In the genomic region with DNA sequence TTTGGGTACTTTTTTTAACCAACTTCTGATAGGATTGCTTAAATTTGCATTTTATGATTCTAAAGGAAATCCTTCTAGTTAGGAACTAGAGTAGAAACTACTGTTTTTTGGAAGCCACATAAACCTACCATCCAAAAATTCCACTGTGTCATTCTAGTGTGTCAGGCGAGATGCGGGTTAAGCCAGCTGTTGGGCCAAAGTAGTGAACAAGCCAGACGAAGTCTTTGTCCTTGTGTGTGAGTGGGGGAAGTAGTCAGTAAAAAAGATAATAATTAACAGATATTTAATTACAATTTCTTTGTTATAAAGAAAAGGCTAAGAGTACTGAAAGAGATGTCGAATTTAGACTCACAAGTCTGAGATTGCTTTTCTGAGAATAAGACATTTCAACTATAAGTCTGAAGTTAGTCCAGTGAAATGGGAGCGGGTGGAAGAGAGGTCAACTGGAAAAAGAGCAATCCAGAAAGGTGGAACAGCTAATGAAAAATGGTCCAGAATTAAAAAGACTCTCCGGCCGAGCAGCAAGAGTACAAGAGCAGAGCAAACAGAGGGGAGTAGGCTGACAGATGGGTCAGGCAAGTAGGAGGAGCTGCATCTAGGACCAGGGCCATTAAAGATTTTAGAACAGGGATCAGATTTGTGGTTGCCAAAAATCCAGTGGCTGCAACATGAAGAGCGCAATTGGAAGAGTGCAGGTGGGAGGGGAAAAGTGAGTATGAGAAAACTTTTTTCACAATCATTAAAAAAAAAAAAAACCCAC, we compare ENCODE assay signal across 9 cellular contexts. TPM values are rescaled to one million over a fixed set of nuclear protein-coding genes. Genes with fewer than 3 reads are reported as not detected.
A peak's percentile ranks its signal among the peaks of the same experiment; 100 is the strongest.
DNase-seq lines count a peak whose midpoint lies in the region; ATAC-seq and TF ChIP-seq lines count a peak whose summit lies in the region.
"Had no signal": no experiment of that assay in that cellular context is flagged by ENCODE, and none has a peak within 500 bp of the region (broad histone marks: within the 10 kb centered on the region; RNA-seq: fewer than 3 reads in every experiment).

No MANE protein-coding gene starts in this region.

- H2AK5ac ChIP-seq in mesenchymal stem cell (ENCODE audit: low read length, severe bottlenecking), result no peak overlapping the region

- no peak overlapping the region for H3K4me2 ChIP-seq in mesenchymal stem cell (ENCODE audit: low read length, poor library complexity, severe bottlenecking)

- H3K9me3 Mint-ChIP-seq in activated naive CD8-positive, alpha-beta T cell treated with anti-CD3 and anti-CD28 coated beads, Interleukin-2, amount 50 U/mL, for 24 hours, result no peaks in the 10 kb centered on the region

- H2BK15ac ChIP-seq in mesenchymal stem cell (ENCODE audit: low read depth, poor library complexity, severe bottlenecking), result no peak overlapping the region

- H3K4me3 ChIP-seq in heart left ventricle (peak overlapping the region in 8 of 12 donors; percentile 73 to 100 (median 96)), thyroid gland (replicated peaks in 1 of 3) (peak overlapping the region; percentile 79 to 93 (median 87)), mesenchymal stem cell (ENCODE audit: insufficient read depth in 1 of 2, low read depth in 1 of 2, low read length in 2 of 2) (peak overlapping the region in 1 of 2 experiments; percentile 89)

- no peak overlapping the region for H2BK12ac ChIP-seq in mesenchymal stem cell (ENCODE audit: low read length in 2 of 2)

- no peak overlapping the region for H2BK5ac ChIP-seq in mesenchymal stem cell (ENCODE audit: low read depth, low read length, poor library complexity, severe bottlenecking)

- 67 to 79% (median 72%) methylated on average over 8 of the region's 8 CpGs for WGBS in heart left ventricle, 4 donors
- WGBS in thyroid gland, 2 donors, result 36 to 43% methylated on average over 8 of the region's 8 CpGs
- WGBS in mesenchymal stem cell, result 95% methylated on average over 4 of the region's 8 CpGs

- H3K14ac ChIP-seq in mesenchymal stem cell (ENCODE audit: low read length in 2 of 2), result no peak overlapping the region

- H4K91ac ChIP-seq in mesenchymal stem cell (ENCODE audit: low read length), result no peak overlapping the region

- TF ChIP-seq POLR2A in heart left ventricle (IDR thresholded peaks at IDR 0.05), result no peak
- TF ChIP-seq POLR2A in thyroid gland (IDR thresholded peaks at IDR 0.05), result peak in 1 of 2 donors; percentile 18

- H3K36me3 ChIP-seq in heart left ventricle, result peaks cover 0 to 4% (median 0%) of the 10 kb centered on the region in 9 donors
- no peaks in the 10 kb centered on the region for H3K36me3 ChIP-seq in thyroid gland
- no peaks in the 10 kb centered on the region for H3K36me3 ChIP-seq in mesenchymal stem cell (ENCODE audit: control insufficient read depth in 1 of 2, insufficient read depth in 2 of 2, low read depth in 1 of 2, low read length in 2 of 2)

- TF ChIP-seq CTCF in heart left ventricle (IDR thresholded peaks at IDR 0.05) (no peak), thyroid gland (IDR thresholded peaks at IDR 0.05) (no peak)

- ATAC-seq in heart left ventricle (no peak), left ventricle myocardium superior (no peak), GM21423 (IDR thresholded peaks at IDR 0.05; ENCODE audit: unreplicated experiment) (no peak)
- ATAC-seq in activated naive CD8-positive, alpha-beta T cell treated with anti-CD3 and anti-CD28 coated beads, Interleukin-2, amount 50 U/mL, for 24 hours, result no peak

- intact Hi-C loops in heart left ventricle (cut with DNase I) (loop anchor here in 2 of 10 donors (5.0 kb wide), 2 partner anchors 93 to 163 kb away; no protein-coding TSS in a partner anchor), left ventricle myocardium superior (cut with micrococcal nuclease) (no loop called here), thyroid gland (cut with DNase I) (no loop called here)

- H3K27ac ChIP-seq in heart left ventricle (peak overlapping the region in 3 of 12 donors; percentile 88 to 95 (median 94)), thyroid gland (peak overlapping the region; percentile 85 to 97 (median 89)), mesenchymal stem cell (ENCODE audit: low read length, poor library complexity, severe bottlenecking) (no peak overlapping the region)

- H3K18ac ChIP-seq in mesenchymal stem cell (ENCODE audit: low read depth in 1 of 2, low read length in 2 of 2), result no peak overlapping the region

- H3K4ac ChIP-seq in mesenchymal stem cell (ENCODE audit: low read depth in 1 of 2, low read length in 2 of 2), result no peak overlapping the region

- peak overlapping the region; percentile 11 for H3K27ac Mint-ChIP-seq in activated naive CD8-positive, alpha-beta T cell treated with anti-CD3 and anti-CD28 coated beads, Interleukin-2, amount 50 U/mL, for 24 hours

- no peak overlapping the region for H2AFZ ChIP-seq in mesenchymal stem cell (ENCODE audit: low read depth, low read length)

- H3K9ac ChIP-seq in mesenchymal stem cell (ENCODE audit: low read length), result no peak overlapping the region

- no peak overlapping the region for H3K23ac ChIP-seq in mesenchymal stem cell (ENCODE audit: low read length in 2 of 2)

- H3K27me3 Mint-ChIP-seq in activated naive CD8-positive, alpha-beta T cell treated with anti-CD3 and anti-CD28 coated beads, Interleukin-2, amount 50 U/mL, for 24 hours, result no peaks in the 10 kb centered on the region

- DNase-seq in heart left ventricle (no peak), left ventricle myocardium superior (no peak), left kidney (ENCODE audit: low read depth, low spot score) (peak; percentile 75), thyroid gland (peak; percentile 34 to 35), mesenchymal stem cell (no peak)
- no peak for DNase-seq in activated naive CD8-positive, alpha-beta T cell treated with anti-CD3 and anti-CD28 coated beads, Interleukin-2, amount 50 U/mL, for 24 hours
- no peak for DNase-seq in activated CD4-positive, CD25-positive, alpha-beta regulatory T cell (lab: John Stamatoyannopoulos, UW)
- DNase-seq: activated CD4-positive, CD25-positive, alpha-beta regulatory T cell treated with anti-CD3 and anti-CD28 coated beads, Interleukin-2, amount 50 U/mL, for 72 hours had no signal

- peak overlapping the region; percentile 79 for H3K4me3 Mint-ChIP-seq in activated naive CD8-positive, alpha-beta T cell treated with anti-CD3 and anti-CD28 coated beads, Interleukin-2, amount 50 U/mL, for 24 hours

- no peaks in the 10 kb centered on the region for H3K27me3 ChIP-seq in heart left ventricle
- H3K27me3 ChIP-seq in thyroid gland, result no peaks in the 10 kb centered on the region
- no peaks in the 10 kb centered on the region for H3K27me3 ChIP-seq in mesenchymal stem cell (ENCODE audit: control insufficient read depth in 1 of 2, insufficient read depth in 1 of 2, low read length in 2 of 2)

- H4K8ac ChIP-seq in mesenchymal stem cell (ENCODE audit: low read length), result no peak overlapping the region

- peaks cover 12% of the 10 kb centered on the region for H3K79me1 ChIP-seq in mesenchymal stem cell (replicated peaks; ENCODE audit: low read length, poor library complexity, severe bottlenecking)

- H3K4me1 Mint-ChIP-seq in activated naive CD8-positive, alpha-beta T cell treated with anti-CD3 and anti-CD28 coated beads, Interleukin-2, amount 50 U/mL, for 24 hours, result peaks cover 19% of the 10 kb centered on the region

- no peak overlapping the region for H2BK120ac ChIP-seq in mesenchymal stem cell (ENCODE audit: low read depth, low read length)

- H3K4me1 ChIP-seq in heart left ventricle (peaks cover 0 to 25% (median 14%) of the 10 kb centered on the region in 12 donors), thyroid gland (peaks cover 20 to 25% of the 10 kb centered on the region in 2 donors), mesenchymal stem cell (ENCODE audit: control insufficient read depth, insufficient read depth, low read depth, low read length) (peaks cover 5% of the 10 kb centered on the region)

- H3K36me3 Mint-ChIP-seq in activated naive CD8-positive, alpha-beta T cell treated with anti-CD3 and anti-CD28 coated beads, Interleukin-2, amount 50 U/mL, for 24 hours (ENCODE audit: low read depth), result no peaks in the 10 kb centered on the region

- no peaks in the 10 kb centered on the region for H3K9me3 ChIP-seq in heart left ventricle
- H3K9me3 ChIP-seq in thyroid gland, result no peaks in the 10 kb centered on the region
- H3K9me3 ChIP-seq in mesenchymal stem cell (ENCODE audit: control insufficient read depth, low read length), result no peaks in the 10 kb centered on the region

RNA-seq across cellular contexts. Expression of gene EPB41L5, which starts 1.5 kb away (rescaled TPM):
- total RNA-seq in heart left ventricle (10 to 100 TPM in 5 of 9 donors, 1 to 10 TPM in 4; 7.6 to 16.9 (median 11.2) TPM), left ventricle myocardium superior (9.3 TPM), thyroid gland (100 to 1,000 TPM in 3 of 4 donors, 10 to 100 TPM in 1; 82.2 to 126 (median 116) TPM)
- polyA plus RNA-seq in heart left ventricle, result 1 to 10 TPM; 3.1 to 8.0 TPM
- polyA plus RNA-seq in mesenchymal stem cell (2013, experiment 1 of 2), result 9.8 TPM
- polyA plus RNA-seq in mesenchymal stem cell (2013, experiment 2 of 2), result 9.7 TPM

Comparison
In these comparisons a context has a peak if more than half of its experiments do, and no peak if none do; other contexts are left out.
1. DNase-seq: peak in left kidney (single experiment) and thyroid gland (2 of 2); none in heart left ventricle (0 of 5), left ventricle myocardium superior (single experiment), activated naive CD8-positive, alpha-beta T cell treated with anti-CD3 and anti-CD28 coated beads, Interleukin-2, amount 50 U/mL, for 24 hours (single experiment), mesenchymal stem cell (single experiment) and activated CD4-positive, CD25-positive, alpha-beta regulatory T cell (0 of 4).